1 cellular context compared by ENCODE assay signal in the genomic region with DNA sequence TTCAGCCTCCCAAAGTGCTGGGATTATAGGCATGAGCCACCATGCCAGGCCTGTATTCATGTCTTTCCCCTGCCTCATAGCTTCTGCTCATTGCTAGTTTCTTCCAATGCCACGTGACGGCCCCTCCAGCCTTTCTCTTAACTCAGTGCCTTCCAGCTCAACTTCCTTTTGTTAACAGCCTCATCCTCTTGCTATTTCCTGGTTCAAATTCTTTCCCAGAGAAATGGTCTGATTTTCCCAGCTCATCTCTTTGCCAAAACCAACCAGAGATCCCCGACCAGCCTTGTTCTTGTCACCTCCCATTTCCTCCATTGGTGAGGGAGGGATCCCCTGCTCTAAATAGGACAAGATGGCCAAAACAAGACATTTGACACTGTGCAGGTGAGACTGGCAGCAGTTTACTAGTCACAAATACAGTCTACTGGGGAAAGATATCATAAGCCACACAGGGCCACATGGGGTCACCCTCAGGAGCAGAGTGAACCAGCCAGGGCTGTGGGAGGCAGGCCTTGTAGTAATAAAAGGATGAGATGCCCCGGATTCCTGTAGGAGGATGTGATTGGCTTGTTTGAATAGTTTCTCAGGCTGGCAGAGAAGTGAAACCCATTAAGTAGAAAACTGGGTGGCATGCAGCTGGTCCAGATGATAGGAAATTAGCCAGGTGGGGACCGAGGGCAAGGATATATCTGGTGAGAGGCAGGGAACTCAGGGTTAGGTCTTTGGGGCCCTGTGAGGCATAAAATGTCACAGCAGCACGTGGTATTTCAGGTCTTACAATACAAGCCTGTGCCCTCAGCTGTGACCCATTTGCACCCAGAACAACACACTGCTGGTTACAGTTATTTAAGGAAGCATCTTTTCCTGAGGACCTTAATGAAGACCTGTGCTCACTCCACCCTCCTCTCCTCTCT.
TF ChIP-seq lines count a peak whose summit lies in the region.

No MANE protein-coding gene starts in this region.

TF ChIP-seq in IMR-90, 13 proteins besides CTCF, POLR2A, EP300 and RAD21:
- no peak for TF ChIP-seq RFX5 (IDR thresholded peaks at IDR 0.05; ENCODE audit: low read depth, low read length)
- no peak for TF ChIP-seq BHLHE40 (IDR thresholded peaks at IDR 0.05; ENCODE audit: low read depth, low read length)
- TF ChIP-seq RCOR1 (IDR thresholded peaks at IDR 0.05; ENCODE audit: insufficient replicate concordance, low read length), result no peak
- TF ChIP-seq NFE2L2 (IDR thresholded peaks at IDR 0.05; ENCODE audit: low read depth, low read length), result no peak
- no peak for TF ChIP-seq CHD1 (IDR thresholded peaks at IDR 0.05; ENCODE audit: low read depth, low read length)
- TF ChIP-seq MXI1 (IDR thresholded peaks at IDR 0.05; ENCODE audit: borderline replicate concordance, low read depth, low read length), result no peak
- no peak for TF ChIP-seq MAFK (IDR thresholded peaks at IDR 0.05; ENCODE audit: low read depth, low read length)
- no peak; the same call in 1 of the 2 replicates for TF ChIP-seq USF2 (IDR thresholded peaks at IDR 0.05; ENCODE audit: low read depth, low read length)
- TF ChIP-seq SMC3 (IDR thresholded peaks at IDR 0.05; ENCODE audit: low read depth, low read length), result no peak
- no peak for TF ChIP-seq CEBPB (IDR thresholded peaks at IDR 0.05; ENCODE audit: low read depth, low read length)
- no peak for TF ChIP-seq FOS (IDR thresholded peaks at IDR 0.05; ENCODE audit: low read depth, low read length)
- no peak for TF ChIP-seq MAZ (IDR thresholded peaks at IDR 0.05; ENCODE audit: borderline replicate concordance, low read depth, low read length)
- TF ChIP-seq, protein P1, sequence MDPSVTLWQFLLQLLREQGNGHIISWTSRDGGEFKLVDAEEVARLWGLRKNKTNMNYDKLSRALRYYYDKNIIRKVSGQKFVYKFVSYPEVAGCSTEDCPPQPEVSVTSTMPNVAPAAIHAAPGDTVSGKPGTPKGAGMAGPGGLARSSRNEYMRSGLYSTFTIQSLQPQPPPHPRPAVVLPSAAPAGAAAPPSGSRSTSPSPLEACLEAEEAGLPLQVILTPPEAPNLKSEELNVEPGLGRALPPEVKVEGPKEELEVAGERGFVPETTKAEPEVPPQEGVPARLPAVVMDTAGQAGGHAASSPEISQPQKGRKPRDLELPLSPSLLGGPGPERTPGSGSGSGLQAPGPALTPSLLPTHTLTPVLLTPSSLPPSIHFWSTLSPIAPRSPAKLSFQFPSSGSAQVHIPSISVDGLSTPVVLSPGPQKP (IDR thresholded peaks at IDR 0.05; ENCODE audit: borderline replicate concordance, low read depth, low read length), result no peak
